ENCODE assay signal across 8 cellular contexts in the genomic region with DNA sequence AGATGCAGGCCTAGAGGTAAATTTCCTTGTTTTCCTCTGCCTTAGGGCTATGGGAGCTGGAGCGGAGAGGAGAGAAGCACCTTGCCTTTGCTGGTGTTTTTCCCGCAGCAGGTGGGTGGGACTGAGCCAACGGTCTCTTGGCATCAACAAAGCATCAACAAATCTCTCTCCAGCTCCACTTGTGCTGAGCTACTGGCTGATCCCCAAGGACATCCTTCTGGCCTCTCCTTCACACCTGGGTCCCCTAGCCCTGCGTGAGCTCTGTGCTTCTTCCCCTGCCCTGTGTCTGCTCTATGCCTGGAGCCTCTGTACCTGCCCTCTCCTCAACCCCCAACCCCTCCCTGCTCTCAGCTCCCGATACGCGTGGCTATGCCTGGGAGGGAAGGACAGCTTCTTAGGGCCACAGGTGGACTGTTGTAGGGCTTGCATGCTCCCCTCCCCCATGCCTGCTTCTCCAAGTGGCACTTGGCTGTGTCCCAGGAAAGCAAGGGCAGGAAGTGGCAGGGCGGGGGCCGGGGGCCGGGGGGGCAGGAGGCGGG. TPM values are rescaled to one million over a fixed set of nuclear protein-coding genes. Genes with fewer than 3 reads are reported as not detected.
DNase-seq lines count a peak whose midpoint lies in the region; ATAC-seq and TF ChIP-seq lines count a peak whose summit lies in the region.

No MANE protein-coding gene starts in this region.

- H3K27me3 ChIP-seq in CD4-positive, CD25-positive, alpha-beta regulatory T cell (ENCODE audit: control insufficient read depth, insufficient read depth, low read length) = no peaks in the 10 kb centered on the region
- no peaks in the 10 kb centered on the region for H3K27me3 ChIP-seq in right lobe of liver

- peaks cover 14 to 56% (median 37%) of the 10 kb centered on the region in 4 donors for H3K4me1 Mint-ChIP-seq in CD4-positive, CD25-positive, alpha-beta regulatory T cell

- DNase-seq in CD4-positive, CD25-positive, alpha-beta regulatory T cell = peak in 1 of 3 donors; percentile 24
- DNase-seq in NCI-H1105 (lab: John Stamatoyannopoulos, UW) (peak; percentile 97), right lobe of liver (no peak), SKM-1 treated with dmso at 0.1 percent for 144 hours (lab: John Stamatoyannopoulos, UW; ENCODE audit: unreplicated experiment) (no peak), SIG-M5 treated with dmso at 0.1 percent for 504 hours (lab: John Stamatoyannopoulos, UW; ENCODE audit: unreplicated experiment) (no peak)

- TF ChIP-seq POLR2A in right lobe of liver (IDR thresholded peaks at IDR 0.05) = no peak

- H3K9me3 ChIP-seq in CD4-positive, CD25-positive, alpha-beta regulatory T cell (ENCODE audit: control insufficient read depth in 2 of 2, low read length in 2 of 2) = no peaks in the 10 kb centered on the region
- H3K9me3 ChIP-seq in right lobe of liver = no peaks in the 10 kb centered on the region

- intact Hi-C loops in right lobe of liver (cut with DNase I) = no loop called here

- H3K36me3 Mint-ChIP-seq in CD4-positive, CD25-positive, alpha-beta regulatory T cell = no peaks in the 10 kb centered on the region

- H3K4me3 ChIP-seq in CD4-positive, CD25-positive, alpha-beta regulatory T cell (ENCODE audit: low read depth, low read length) = no peak overlapping the region
- H3K4me3 ChIP-seq in right lobe of liver = no peak overlapping the region

- peaks cover 5% of the 10 kb centered on the region for H3K27me3 Mint-ChIP-seq in CD4-positive, CD25-positive, alpha-beta regulatory T cell

- WGBS in right lobe of liver (ENCODE audit: insufficient coverage, low coverage, low lambda C conversion rate, missing lambda C conversion rate) = 25% methylated on average over 6 of the region's 11 CpGs

- TF ChIP-seq CTCF in right lobe of liver (IDR thresholded peaks at IDR 0.05) = no peak

- H3K4me1 ChIP-seq in CD4-positive, CD25-positive, alpha-beta regulatory T cell (ENCODE audit: control insufficient read depth, insufficient read depth, low read length, poor library complexity, severe bottlenecking) = peaks cover 44% of the 10 kb centered on the region
- peaks cover 0 to 8% (median 2%) of the 10 kb centered on the region in 4 donors for H3K4me1 ChIP-seq in right lobe of liver

- peaks cover 0 to 3% (median 0%) of the 10 kb centered on the region in 7 donors for H3K9me3 Mint-ChIP-seq in CD4-positive, CD25-positive, alpha-beta regulatory T cell

- no peak overlapping the region for H3K27ac ChIP-seq in CD4-positive, CD25-positive, alpha-beta regulatory T cell (ENCODE audit: insufficient read depth, low read length, poor library complexity, severe bottlenecking)
- no peak overlapping the region for H3K27ac ChIP-seq in right lobe of liver

- H3K27ac Mint-ChIP-seq in CD4-positive, CD25-positive, alpha-beta regulatory T cell = peak overlapping the region; percentile 38 to 93 (median 60)

- no peak for ATAC-seq in CD4-positive, CD25-positive, alpha-beta regulatory T cell (ENCODE audit: low read depth in 2 of 2)
- ATAC-seq in SK-N-SH treated with all-trans-retinoic acid at 6 μM for 48 hours = peak; percentile 46
- peak; percentile 24 to 48 (median 34) for ATAC-seq in right lobe of liver
- no peak for ATAC-seq in GM19023 (IDR thresholded peaks at IDR 0.05; ENCODE audit: unreplicated experiment)
- ATAC-seq in GM18868 (IDR thresholded peaks at IDR 0.05; ENCODE audit: unreplicated experiment) = no peak

- H3K36me3 ChIP-seq in CD4-positive, CD25-positive, alpha-beta regulatory T cell (ENCODE audit: control insufficient read depth, insufficient read depth, low read length) = no peaks in the 10 kb centered on the region
- H3K36me3 ChIP-seq in right lobe of liver = no peaks in the 10 kb centered on the region

- H3K4me3 Mint-ChIP-seq in CD4-positive, CD25-positive, alpha-beta regulatory T cell = peak overlapping the region in 3 of 4 donors; percentile 50 to 85 (median 79)

TF ChIP-seq in SK-N-SH treated with all-trans-retinoic acid at 6 μM for 48 hours, 23 proteins besides CTCF, POLR2A, EP300 and RAD21:
- no peak for TF ChIP-seq ZFP30 (CRISPR knock-in tag; IDR thresholded peaks at IDR 0.05)
- TF ChIP-seq, protein P1, sequence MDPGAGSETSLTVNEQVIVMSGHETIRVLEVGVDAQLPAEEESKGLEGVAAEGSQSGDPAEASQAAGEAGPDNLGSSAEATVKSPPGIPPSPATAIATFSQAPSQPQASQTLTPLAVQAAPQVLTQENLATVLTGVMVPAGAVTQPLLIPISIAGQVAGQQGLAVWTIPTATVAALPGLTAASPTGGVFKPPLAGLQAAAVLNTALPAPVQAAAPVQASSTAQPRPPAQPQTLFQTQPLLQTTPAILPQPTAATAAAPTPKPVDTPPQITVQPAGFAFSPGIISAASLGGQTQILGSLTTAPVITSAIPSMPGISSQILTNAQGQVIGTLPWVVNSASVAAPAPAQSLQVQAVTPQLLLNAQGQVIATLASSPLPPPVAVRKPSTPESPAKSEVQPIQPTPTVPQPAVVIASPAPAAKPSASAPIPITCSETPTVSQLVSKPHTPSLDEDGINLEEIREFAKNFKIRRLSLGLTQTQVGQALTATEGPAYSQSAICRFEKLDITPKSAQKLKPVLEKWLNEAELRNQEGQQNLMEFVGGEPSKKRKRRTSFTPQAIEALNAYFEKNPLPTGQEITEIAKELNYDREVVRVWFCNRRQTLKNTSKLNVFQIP (CRISPR knock-in tag; IDR thresholded peaks at IDR 0.05; ENCODE audit: borderline replicate concordance, low read depth) = no peak
- TF ChIP-seq ZNF565 (CRISPR knock-in tag; conservative IDR thresholded peaks at IDR 0.05; ENCODE audit: low read depth) = no peak
- no peak for TF ChIP-seq OSR1 (CRISPR knock-in tag; IDR thresholded peaks at IDR 0.05)
- no peak for TF ChIP-seq ARNTL (CRISPR knock-in tag; IDR thresholded peaks at IDR 0.05; ENCODE audit: borderline replicate concordance, low read depth)
- no peak for TF ChIP-seq PPARA (CRISPR knock-in tag; IDR thresholded peaks at IDR 0.05; ENCODE audit: borderline replicate concordance)
- TF ChIP-seq RARB (CRISPR knock-in tag; IDR thresholded peaks at IDR 0.05) = no peak
- no peak for TF ChIP-seq TOX (CRISPR knock-in tag; IDR thresholded peaks at IDR 0.05; ENCODE audit: borderline replicate concordance)
- TF ChIP-seq PATZ1 (CRISPR knock-in tag; IDR thresholded peaks at IDR 0.05; ENCODE audit: borderline replicate concordance) = no peak
- no peak for TF ChIP-seq CREB5 (CRISPR knock-in tag; IDR thresholded peaks at IDR 0.05; ENCODE audit: low read depth)
- no peak for TF ChIP-seq ZNF8 (CRISPR knock-in tag; IDR thresholded peaks at IDR 0.05)
- TF ChIP-seq ESRRG (CRISPR knock-in tag; IDR thresholded peaks at IDR 0.05) = no peak

RNA-seq across cellular contexts. Expression of gene CLDN4, which starts 3.2 kb away (rescaled TPM):
- 0.79 TPM for total RNA-seq in CD4-positive, CD25-positive, alpha-beta regulatory T cell
- under 1 TPM; 0.10 to 0.63 (median 0.23) TPM for polyA plus RNA-seq in CD4-positive, CD25-positive, alpha-beta regulatory T cell
- 1 to 10 TPM in 5 of 6 experiments, under 1 TPM in 1; 0.56 to 3.9 (median 1.3) TPM for total RNA-seq in right lobe of liver

RNA-seq across cellular contexts. Expression of gene METTL27, which starts 14.7 kb away (rescaled TPM):
- 2.9 TPM for total RNA-seq in CD4-positive, CD25-positive, alpha-beta regulatory T cell
- 10 to 100 TPM in 2 of 4 donors, 1 to 10 TPM in 2; 1.1 to 29.1 (median 11.9) TPM for polyA plus RNA-seq in CD4-positive, CD25-positive, alpha-beta regulatory T cell
- total RNA-seq in right lobe of liver = 1 to 10 TPM in 3 of 6 experiments, under 1 TPM in 3; 0.49 to 1.4 (median 1.0) TPM

RNA-seq across cellular contexts. Expression of gene TMEM270, which starts 33.3 kb away (rescaled TPM):
- not detected for total RNA-seq in CD4-positive, CD25-positive, alpha-beta regulatory T cell
- polyA plus RNA-seq in CD4-positive, CD25-positive, alpha-beta regulatory T cell = under 1 TPM in 1 of 4 donors, not detected in 3; 0.34 TPM
- total RNA-seq in right lobe of liver = not detected

RNA-seq across cellular contexts. Expression of gene CLDN3, which starts 57.6 kb away (rescaled TPM):
- not detected for total RNA-seq in CD4-positive, CD25-positive, alpha-beta regulatory T cell
- not detected for polyA plus RNA-seq in CD4-positive, CD25-positive, alpha-beta regulatory T cell
- 10 to 100 TPM; 16.1 to 37.3 (median 19.9) TPM for total RNA-seq in right lobe of liver

Comparison
In these comparisons a context has a peak if more than half of its experiments do, and no peak if none do; other contexts are left out.
1. ATAC-seq: peak in SK-N-SH treated with all-trans-retinoic acid at 6 μM for 48 hours (single experiment) and right lobe of liver (4 of 4); none in CD4-positive, CD25-positive, alpha-beta regulatory T cell (0 of 2), GM19023 (single experiment) and GM18868 (single experiment).